Comparison of ENCODE assay signal across 10 cellular contexts in genomic region chr10:126663328-126663727, GRCh38. TPM values are rescaled to one million over a fixed set of nuclear protein-coding genes. Genes with fewer than 3 reads are reported as not detected.
DNase-seq lines count a peak whose midpoint lies in the region; ATAC-seq and TF ChIP-seq lines count a peak whose summit lies in the region.
"Had no signal": no experiment of that assay in that cellular context is flagged by ENCODE, and none has a peak within 500 bp of the region (broad histone marks: within the 10 kb centered on the region; RNA-seq: fewer than 3 reads in every experiment).

No MANE protein-coding gene starts in this region.

- H3K27me3 ChIP-seq in body of pancreas (no peaks in the 10 kb centered on the region), right lobe of liver (no peaks in the 10 kb centered on the region)

- H3K36me3 Mint-ChIP-seq in activated CD4-positive, alpha-beta T cell treated with anti-CD3 and anti-CD28 coated beads, Interleukin-2, amount 10 ng/mL, durations not matched to agents 7 days and 5 days (ENCODE audit: low read depth): no peaks in the 10 kb centered on the region

- TF ChIP-seq POLR2A in body of pancreas (IDR thresholded peaks at IDR 0.05) (no peak), right lobe of liver (IDR thresholded peaks at IDR 0.05) (no peak)

- no peak overlapping the region for H3K4me3 ChIP-seq in body of pancreas
- H3K4me3 ChIP-seq in right lobe of liver: no peak overlapping the region

- no peaks in the 10 kb centered on the region for H3K27me3 Mint-ChIP-seq in activated CD4-positive, alpha-beta T cell treated with anti-CD3 and anti-CD28 coated beads, Interleukin-2, amount 10 ng/mL, durations not matched to agents 7 days and 5 days
- H3K27me3 Mint-ChIP-seq in stimulated activated naive CD8-positive, alpha-beta T cell treated with anti-CD3 and anti-CD28 coated beads, Interleukin-15, amount 100 ng/mL, for 72 hours: peaks cover 16% of the 10 kb centered on the region

- POLR2A ChIA-PET in activated CD4-positive, alpha-beta T cell treated with anti-CD3 and anti-CD28 coated beads, Interleukin-2, amount 10 ng/mL, durations not matched to agents 7 days and 5 days (lab: Charles Lee): no interaction called here

- H3K9me3 Mint-ChIP-seq in activated CD4-positive, alpha-beta T cell treated with anti-CD3 and anti-CD28 coated beads, Interleukin-2, amount 10 ng/mL, durations not matched to agents 7 days and 5 days: no peaks in the 10 kb centered on the region
- H3K9me3 Mint-ChIP-seq in stimulated activated naive CD8-positive, alpha-beta T cell treated with anti-CD3 and anti-CD28 coated beads, Interleukin-15, amount 100 ng/mL, for 72 hours: peaks cover 4 to 6% of the 10 kb centered on the region in 2 donors

- CTCF ChIA-PET in activated CD4-positive, alpha-beta T cell treated with anti-CD3 and anti-CD28 coated beads, Interleukin-2, amount 10 ng/mL, durations not matched to agents 7 days and 5 days (lab: Charles Lee): no interaction called here

- TF ChIP-seq CTCF in body of pancreas (IDR thresholded peaks at IDR 0.05) (no peak), right lobe of liver (IDR thresholded peaks at IDR 0.05) (no peak)

- H3K4me1 Mint-ChIP-seq in activated CD4-positive, alpha-beta T cell treated with anti-CD3 and anti-CD28 coated beads, Interleukin-2, amount 10 ng/mL, durations not matched to agents 7 days and 5 days: no peaks in the 10 kb centered on the region
- H3K4me1 Mint-ChIP-seq in stimulated activated naive CD8-positive, alpha-beta T cell treated with anti-CD3 and anti-CD28 coated beads, Interleukin-15, amount 100 ng/mL, for 72 hours: peaks cover 7% of the 10 kb centered on the region

- no peak overlapping the region for H3K27ac Mint-ChIP-seq in activated CD4-positive, alpha-beta T cell treated with anti-CD3 and anti-CD28 coated beads, Interleukin-2, amount 10 ng/mL, durations not matched to agents 7 days and 5 days
- H3K27ac Mint-ChIP-seq in stimulated activated naive CD8-positive, alpha-beta T cell treated with anti-CD3 and anti-CD28 coated beads, Interleukin-15, amount 100 ng/mL, for 72 hours: peak overlapping the region in 1 of 2 donors; percentile 17

- peak; percentile 20 for DNase-seq in activated CD4-positive, alpha-beta T cell treated with anti-CD3 and anti-CD28 coated beads for 48 hours
- no peak for DNase-seq in activated CD4-positive, alpha-beta T cell treated with anti-CD3 and anti-CD28 coated beads, Interleukin-2, amount 10 ng/mL, durations not matched to agents 7 days and 5 days
- DNase-seq in body of pancreas (peak in 2 of 4 donors; percentile 26 to 44), inferior parietal cortex (ENCODE audit: extremely low spot score) (peak; percentile 89), right lobe of liver (no peak)
- DNase-seq in stimulated activated naive CD8-positive, alpha-beta T cell treated with anti-CD3 and anti-CD28 coated beads, Interleukin-15, amount 100 ng/mL, for 72 hours: peak; percentile 1 to 10
- DNase-seq: NCI-H187, SW 1271 had no signal

- ATAC-seq in body of pancreas (peak; percentile 21), right lobe of liver (no peak), HG02623 (IDR thresholded peaks at IDR 0.05; ENCODE audit: unreplicated experiment) (no peak), GM18520 (IDR thresholded peaks at IDR 0.05; ENCODE audit: unreplicated experiment) (no peak)
- ATAC-seq in stimulated activated naive CD8-positive, alpha-beta T cell treated with anti-CD3 and anti-CD28 coated beads, Interleukin-15, amount 100 ng/mL, for 72 hours: peak; percentile 52

- H3K4me1 ChIP-seq in body of pancreas (no peaks in the 10 kb centered on the region), right lobe of liver (no peaks in the 10 kb centered on the region)

- no peak overlapping the region for H3K4me3 Mint-ChIP-seq in activated CD4-positive, alpha-beta T cell treated with anti-CD3 and anti-CD28 coated beads, Interleukin-2, amount 10 ng/mL, durations not matched to agents 7 days and 5 days
- H3K4me3 Mint-ChIP-seq in stimulated activated naive CD8-positive, alpha-beta T cell treated with anti-CD3 and anti-CD28 coated beads, Interleukin-15, amount 100 ng/mL, for 72 hours: no peak overlapping the region

- H3K9me3 ChIP-seq in body of pancreas (no peaks in the 10 kb centered on the region), right lobe of liver (no peaks in the 10 kb centered on the region)

- H3K36me3 ChIP-seq in body of pancreas (replicated peaks in 1 of 2; ENCODE audit: insufficient read depth in 1 of 2, low read depth in 2 of 2): no peaks in the 10 kb centered on the region
- no peaks in the 10 kb centered on the region for H3K36me3 ChIP-seq in right lobe of liver

- 75 to 78% methylated on average over 9 of the region's 9 CpGs for WGBS in body of pancreas, 2 donors
- WGBS in right lobe of liver (ENCODE audit: insufficient coverage, low coverage, low lambda C conversion rate, missing lambda C conversion rate): 64% methylated on average over 3 of the region's 9 CpGs

- H3K27ac ChIP-seq in body of pancreas: no peak overlapping the region
- no peak overlapping the region for H3K27ac ChIP-seq in right lobe of liver

- intact Hi-C loops in body of pancreas (cut with DNase I) (no loop called here), right lobe of liver (cut with DNase I) (no loop called here)

RNA-seq across cellular contexts. Expression of gene C10orf90, which starts 7.2 kb away (rescaled TPM):
- not detected for total RNA-seq in activated CD4-positive, alpha-beta T cell treated with anti-CD3 and anti-CD28 coated beads, Interleukin-2, amount 10 ng/mL, durations not matched to agents 7 days and 5 days
- total RNA-seq in body of pancreas (not detected), right lobe of liver (under 1 TPM in 2 of 6 experiments, not detected in 4; 0.22 to 0.43 TPM)

Comparison
In these comparisons a context has a peak if more than half of its experiments do, and no peak if none do; other contexts are left out.
1. DNase-seq: peak in activated CD4-positive, alpha-beta T cell treated with anti-CD3 and anti-CD28 coated beads for 48 hours (single experiment), inferior parietal cortex (single experiment) and stimulated activated naive CD8-positive, alpha-beta T cell treated with anti-CD3 and anti-CD28 coated beads, Interleukin-15, amount 100 ng/mL, for 72 hours (2 of 2); none in activated CD4-positive, alpha-beta T cell treated with anti-CD3 and anti-CD28 coated beads, Interleukin-2, amount 10 ng/mL, durations not matched to agents 7 days and 5 days (single experiment) and right lobe of liver (0 of 3).
2. ATAC-seq: peak in body of pancreas (single experiment) and stimulated activated naive CD8-positive, alpha-beta T cell treated with anti-CD3 and anti-CD28 coated beads, Interleukin-15, amount 100 ng/mL, for 72 hours (single experiment); none in right lobe of liver (0 of 4), HG02623 (single experiment) and GM18520 (single experiment).